ENCODE assay signal across 15 cellular contexts in the genomic region with DNA sequence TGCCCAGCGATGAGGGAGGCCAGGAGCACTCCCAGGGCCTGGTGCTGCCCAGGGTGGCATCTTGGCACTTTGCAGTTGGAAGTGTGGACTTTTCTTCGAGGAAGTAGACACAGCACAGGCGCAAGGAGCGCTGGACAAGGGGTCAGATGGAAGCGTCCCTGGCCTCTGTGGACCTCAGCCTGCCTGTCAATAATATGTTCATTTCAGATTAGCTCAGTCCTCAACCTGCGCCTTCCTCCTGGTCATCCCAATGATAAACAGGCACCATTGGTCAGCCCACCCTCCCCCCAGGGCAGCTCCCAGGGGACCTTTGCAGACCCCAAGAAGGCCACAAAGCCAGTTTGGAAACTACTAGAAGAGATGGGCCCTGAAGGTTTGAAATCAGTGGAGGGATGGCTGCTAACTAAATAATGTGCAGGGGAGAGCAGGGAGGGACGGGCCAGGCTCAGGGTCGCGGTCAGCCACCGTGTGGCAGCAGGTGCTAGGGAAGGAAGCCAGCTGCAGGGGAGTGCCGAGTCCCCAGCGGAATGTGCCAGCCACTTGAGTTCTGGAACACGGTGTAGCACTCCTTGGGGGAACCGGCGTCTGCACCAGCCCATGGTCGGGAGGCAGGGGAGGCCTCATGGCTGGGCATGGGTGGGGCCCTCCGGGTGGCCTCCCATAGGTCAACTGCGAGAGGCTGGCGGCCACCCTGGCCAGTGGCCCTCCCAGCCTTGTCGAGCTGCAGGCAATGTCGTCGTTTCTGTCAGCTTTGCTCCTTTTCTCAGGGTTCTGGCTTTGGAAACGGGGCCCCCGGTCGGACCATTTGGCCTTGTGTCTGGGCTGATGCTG. TPM values are rescaled to one million over a fixed set of nuclear protein-coding genes. Genes with fewer than 3 reads are reported as not detected.
DNase-seq lines count a peak whose midpoint lies in the region; ATAC-seq and TF ChIP-seq lines count a peak whose summit lies in the region.
"Had no signal": no experiment of that assay in that cellular context is flagged by ENCODE, and none has a peak within 500 bp of the region (broad histone marks: within the 10 kb centered on the region; RNA-seq: fewer than 3 reads in every experiment).

No MANE protein-coding gene starts in this region.

- H3K4me3 Mint-ChIP-seq in T-cell = no peak overlapping the region
- H3K4me3 Mint-ChIP-seq: activated naive CD8-positive, alpha-beta T cell; CD8-positive, alpha-beta T cell had no signal

- 78 to 88% (median 86%) methylated on average over 24 to 25 of the region's 25 CpGs for WGBS in spleen, 5 donors
- 82% methylated on average over 24 of the region's 25 CpGs for whole genome bisulfite sequencing in esophagus muscularis mucosa

- TF ChIP-seq CTCF in LNCaP clone FGC (IDR thresholded peaks at IDR 0.05; ENCODE audit: control insufficient read depth, extremely low read depth, insufficient read depth) (0 out of 2 replicates have a peak, but pooled peaks have one; percentile 13), ascending aorta (IDR thresholded peaks at IDR 0.05) (no peak), spleen (IDR thresholded peaks at IDR 0.05 in 8 of 11, conservative IDR thresholded peaks at IDR 0.05 in 3 of 11) (no peak), esophagus muscularis mucosa (IDR thresholded peaks at IDR 0.05) (no peak)

- H3K9me3 ChIP-seq in ascending aorta (no peaks in the 10 kb centered on the region), spleen (no peaks in the 10 kb centered on the region), esophagus muscularis mucosa (no peaks in the 10 kb centered on the region)

- peaks cover 30% of the 10 kb centered on the region for H3K36me3 Mint-ChIP-seq in T-cell

- H3K4me1 ChIP-seq in ascending aorta (peaks cover 5 to 6% of the 10 kb centered on the region in 2 donors), spleen (peaks cover 3 to 22% (median 13%) of the 10 kb centered on the region in 6 donors), esophagus muscularis mucosa (peaks cover 7 to 28% (median 15%) of the 10 kb centered on the region in 4 donors)

- no peaks in the 10 kb centered on the region for H3K27me3 Mint-ChIP-seq in T-cell
- H3K27me3 Mint-ChIP-seq: activated naive CD8-positive, alpha-beta T cell; progenitor cell of endocrine pancreas had no signal

- H3K27me3 ChIP-seq in ascending aorta (no peaks in the 10 kb centered on the region), spleen (replicated peaks in 1 of 7) (no peaks in the 10 kb centered on the region), esophagus muscularis mucosa (no peaks in the 10 kb centered on the region)

- H3K9me3 Mint-ChIP-seq in T-cell = no peaks in the 10 kb centered on the region
- H3K9me3 Mint-ChIP-seq: CD8-positive, alpha-beta T cell had no signal

- H3K27ac Mint-ChIP-seq in T-cell = no peak overlapping the region

- DNase-seq in LNCaP clone FGC (ENCODE audit: low read depth) (no peak), ascending aorta (ENCODE audit: low spot score in 2 of 2) (peak in 1 of 2 donors; percentile 51), left kidney (ENCODE audit: low read depth, low spot score) (peak; percentile 46), spleen (peak; percentile 77), COLO668 (lab: John Stamatoyannopoulos, UW; ENCODE audit: unreplicated experiment) (no peak), T-cell (no peak), esophagus muscularis mucosa (ENCODE audit: extremely low spot score) (no peak)
- DNase-seq: cerebellar nuclear complex; MV-4-11; NCI-H226; stimulated activated CD4-positive, alpha-beta T cell treated with anti-CD3 and anti-CD28 coated beads, Interleukin-4, amount 100 ng/mL, for 24 hours; stimulated activated naive CD4-positive, alpha-beta T cell had no signal

- peaks cover 10 to 12% (median 10%) of the 10 kb centered on the region in 3 donors for H3K4me1 Mint-ChIP-seq in T-cell

- CTCF ChIA-PET in T-cell (lab: Charles Lee) = no interaction called here

- POLR2A ChIA-PET in T-cell (lab: Charles Lee) = no interaction called here

- no peak for ATAC-seq in T-cell (replicated peaks in 1 of 4)
- ATAC-seq: CD8-positive, alpha-beta T cell had no signal

- intact Hi-C loops in ascending aorta (cut with DNase I) (loop anchor here (2.0 to 10.0 kb wide), 3 partner anchors 35 to 1805 kb away; a partner anchor contains a TSS), spleen (cut with DNase I; ENCODE audit: low total_unique reads) (no loop called here), esophagus muscularis mucosa (cut with DNase I) (loop anchor here (5.0 to 10.0 kb wide), 3 partner anchors 37 to 1605 kb away; a partner anchor contains a TSS)

- no peak for TF ChIP-seq EP300 in esophagus muscularis mucosa (IDR thresholded peaks at IDR 0.05)

- H3K4me3 ChIP-seq in LNCaP clone FGC (ENCODE audit: low read depth, low read length) = no peak overlapping the region
- H3K4me3 ChIP-seq in ascending aorta = no peak overlapping the region
- no peak overlapping the region for H3K4me3 ChIP-seq in spleen
- no peak overlapping the region for H3K4me3 ChIP-seq in esophagus muscularis mucosa

- H3K36me3 ChIP-seq in ascending aorta (peaks cover 32 to 40% of the 10 kb centered on the region in 2 donors), spleen (peaks cover 0 to 92% (median 41%) of the 10 kb centered on the region in 6 donors), esophagus muscularis mucosa (peaks cover 10 to 74% (median 49%) of the 10 kb centered on the region in 4 donors)

- H3K27ac ChIP-seq in ascending aorta (peak overlapping the region; percentile 22 to 90), spleen (no peak overlapping the region), esophagus muscularis mucosa (replicated peaks in 1 of 4) (no peak overlapping the region)

- TF ChIP-seq POLR2A in spleen (IDR thresholded peaks at IDR 0.05) (no peak), esophagus muscularis mucosa (IDR thresholded peaks at IDR 0.05; ENCODE audit: low read depth) (no peak)

RNA-seq across cellular contexts. Expression of a gene that starts 59.9 kb away (rescaled TPM):
- total RNA-seq in ascending aorta (40.9 TPM), spleen (100 to 1,000 TPM in 1 of 7 donors, 10 to 100 TPM in 6; 36.5 to 106 (median 55.8) TPM), T-cell (10 to 100 TPM; 20.9 to 29.0 (median 28.3) TPM), esophagus muscularis mucosa (100 to 1,000 TPM in 1 of 4 donors, 10 to 100 TPM in 3; 90.0 to 130 (median 96.9) TPM)
- 10 to 100 TPM; 31.8 to 56.0 (median 48.4) TPM for polyA plus RNA-seq in spleen

Comparison
In these comparisons a context has a peak if more than half of its experiments do, and no peak if none do; other contexts are left out.
1. DNase-seq: peak in left kidney (single experiment) and spleen (single experiment); none in LNCaP clone FGC (single experiment), COLO668 (single experiment), T-cell (0 of 34) and esophagus muscularis mucosa (single experiment).
2. H3K27ac ChIP-seq: peak in ascending aorta (2 of 2); none in spleen (0 of 8) and esophagus muscularis mucosa (0 of 4).